Comparison of ENCODE assay signal across 1 cellular context in genomic region chr15:67028440-67028839, GRCh38.
TF ChIP-seq lines count a peak whose summit lies in the region.

No MANE protein-coding gene starts in this region.

TF ChIP-seq in K562, 482 proteins besides CTCF, POLR2A, EP300 and RAD21:
- 0 out of 2 replicates have a peak, but pooled peaks have one; percentile 1 for TF ChIP-seq ZNF592 (IDR thresholded peaks at IDR 0.05)
- peak; percentile 96 for TF ChIP-seq ZNF146 (CRISPR knock-in tag; IDR thresholded peaks at IDR 0.05; ENCODE audit: unreplicated experiment)
- peak; percentile 34 to 55; a peak in 3 of 4 replicates for TF ChIP-seq KDM1A (IDR thresholded peaks at IDR 0.05)
- TF ChIP-seq RBM25 (IDR thresholded peaks at IDR 0.05; ENCODE audit: low read depth, low read length, severe bottlenecking), result peak; percentile 58
- peak; percentile 71 for TF ChIP-seq BCOR (IDR thresholded peaks at IDR 0.05)
- TF ChIP-seq SMARCA5 (IDR thresholded peaks at IDR 0.05), result peak; percentile 49; the same call in 1 of the 2 replicates
